In genomic region chr7:157927313-157927925, GRCh38 we compare ENCODE assay signal across 19 cellular contexts.
"Had no signal": no experiment of that assay in that cellular context is flagged by ENCODE, and none has a peak within 500 bp of the region (broad histone marks: within the 10 kb centered on the region; RNA-seq: fewer than 3 reads in every experiment).

No MANE protein-coding gene starts in this region.

- DNase-seq: activated CD4-positive, alpha-beta T cell treated with anti-CD3 and anti-CD28 coated beads for 4 hours; activated CD4-positive, alpha-beta T cell treated with anti-CD3 and anti-CD28 coated beads, Interleukin-2, amount 50 U/mL, for 48 hours; activated CD4-positive, CD25-positive, alpha-beta regulatory T cell; activated T-cell treated with anti-CD3 and anti-CD28 coated beads, Interleukin-2, amount 50 U/mL, for 24 hours; effector CD8-positive, alpha-beta T cell; foreskin keratinocyte; nephron progenitor cell; nucleus accumbens; right cardiac atrium; stimulated activated CD4-positive, alpha-beta T cell treated with anti-CD3 and anti-CD28 coated beads, Interleukin-4, amount 100 ng/mL, for 24 hours; stimulated activated naive CD4-positive, alpha-beta T cell treated with Interleukin-2 at 50 U/mL for 16 hours; T1000; upper lobe of right lung had no signal

- ATAC-seq: activated naive CD4-positive, alpha-beta T cell treated with anti-CD3 and anti-CD28 coated beads, Interleukin-2, amount 50 U/mL, for 72 hours; activated T-helper 17 cell treated with anti-CD3 and anti-CD28 coated beads, Interleukin-2, amount 50 U/mL, for 72 hours; foreskin keratinocyte; right cardiac atrium had no signal

- H3K4me3 Mint-ChIP-seq: activated T-cell treated with anti-CD3 and anti-CD28 coated beads, Interleukin-2, amount 50 U/mL, for 24 hours; activated T-helper 17 cell treated with anti-CD3 and anti-CD28 coated beads, Interleukin-2, amount 50 U/mL, for 72 hours; nephron progenitor cell; T-helper 1 cell treated with Interleukin-12 subunit alpha and Interleukin-12 subunit beta and Interleukin-4 antibody, amounts not matched to agents 30 μg/mL and 1 μg/mL, for 36 hours had no signal

- H3K27ac ChIP-seq: breast epithelium, foreskin keratinocyte, parathyroid adenoma, thoracic aorta, upper lobe of right lung had no signal

- H3K4me1 ChIP-seq: breast epithelium, foreskin keratinocyte, parathyroid adenoma, upper lobe of right lung had no signal

- H3K27me3 ChIP-seq: foreskin keratinocyte had no signal

- H3K4me3 ChIP-seq: breast epithelium, thoracic aorta, upper lobe of right lung had no signal

- H3K9me3 ChIP-seq: breast epithelium, upper lobe of right lung had no signal

- H3K36me3 ChIP-seq: breast epithelium, thoracic aorta, upper lobe of right lung had no signal

- H3K27ac Mint-ChIP-seq: activated T-cell treated with anti-CD3 and anti-CD28 coated beads, Interleukin-2, amount 50 U/mL, for 24 hours; activated T-helper 17 cell treated with anti-CD3 and anti-CD28 coated beads, Interleukin-2, amount 50 U/mL, for 72 hours; nephron progenitor cell; T-helper 1 cell treated with Interleukin-12 subunit alpha and Interleukin-12 subunit beta and Interleukin-4 antibody, amounts not matched to agents 30 μg/mL and 1 μg/mL, for 36 hours had no signal
